Comparison of ENCODE assay signal across 25 cellular contexts in genomic region chr10:90192825-90193224, GRCh38.
A peak's percentile ranks its signal among the peaks of the same experiment; 100 is the strongest.
DNase-seq lines count a peak whose midpoint lies in the region; ATAC-seq and TF ChIP-seq lines count a peak whose summit lies in the region.
"Had no signal": no experiment of that assay in that cellular context is flagged by ENCODE, and none has a peak within 500 bp of the region (broad histone marks: within the 10 kb centered on the region; RNA-seq: fewer than 3 reads in every experiment).

No MANE protein-coding gene starts in this region.

- H3K4me3 ChIP-seq in SK-N-SH (ENCODE audit: low read depth in 2 of 2, low read length in 1 of 2) = no peak overlapping the region; a peak in 1 of 4 replicates
- no peak overlapping the region for H3K4me3 ChIP-seq in adipocyte (ENCODE audit: low read length)
- H3K4me3 ChIP-seq in fibroblast of villous mesenchyme (ENCODE audit: low read depth, low read length) = peak overlapping the region; percentile 37
- H3K4me3 ChIP-seq in smooth muscle cell = no peak overlapping the region
- H3K4me3 ChIP-seq: A549, BLaER1, GM12878 had no signal

- CTCF ChIA-PET in SK-N-SH (lab: Yijun Ruan, JAX) = no interaction called here

- 0% methylated on average over 1 of the region's 1 CpG for WGBS in SK-N-SH (ENCODE audit: low lambda C conversion rate)
- WGBS in smooth muscle cell (ENCODE audit: low lambda C conversion rate) = 47% methylated on average over 1 of the region's 1 CpG

- TF ChIP-seq RAD21 in SK-N-SH (IDR thresholded peaks at IDR 0.05; ENCODE audit: low read length) = no peak

- no peak for ATAC-seq in SK-N-SH treated with all-trans-retinoic acid at 6 μM for 48 hours
- no peak for ATAC-seq in HG03025 (IDR thresholded peaks at IDR 0.05; ENCODE audit: low FRiP score, unreplicated experiment)
- ATAC-seq: A549, GM12878 had no signal

- H3K27ac ChIP-seq in SK-N-SH (ENCODE audit: low read depth in 2 of 2, low read length in 1 of 2) = 0 out of 4 replicates have a peak overlapping the region, but pooled peaks of 1 of the 2 experiments have one; percentile 4
- H3K27ac ChIP-seq in smooth muscle cell (ENCODE audit: low read depth) = peak overlapping the region; percentile 41
- H3K27ac ChIP-seq: 22Rv1, A549, BLaER1 had no signal

- no peaks in the 10 kb centered on the region for H3K9me2 ChIP-seq in SK-N-SH

- H3F3A ChIP-seq in SK-N-SH (replicated peaks; ENCODE audit: insufficient read depth) (peaks cover 9% of the 10 kb centered on the region), smooth muscle cell (ENCODE audit: low read depth) (no peaks in the 10 kb centered on the region)

- H4K20me1 ChIP-seq in SK-N-SH (ENCODE audit: insufficient read depth) = no peaks in the 10 kb centered on the region; the same call in 1 of the 2 replicates
- no peaks in the 10 kb centered on the region for H4K20me1 ChIP-seq in smooth muscle cell (ENCODE audit: low read depth)
- H4K20me1 ChIP-seq: BLaER1 had no signal

- H3K9me3 ChIP-seq in SK-N-SH (no peaks in the 10 kb centered on the region), adipocyte (ENCODE audit: control insufficient read depth, low read length) (no peaks in the 10 kb centered on the region), smooth muscle cell (replicated peaks; ENCODE audit: low read depth) (no peaks in the 10 kb centered on the region)
- H3K9me3 ChIP-seq: A549, BE2C, BLaER1 had no signal

- no peak for TF ChIP-seq CTCF in SK-N-SH (IDR thresholded peaks at IDR 0.05)
- TF ChIP-seq CTCF in fibroblast of villous mesenchyme (IDR thresholded peaks at IDR 0.05; ENCODE audit: insufficient read depth, low read depth, low read length) = no peak
- no peak for TF ChIP-seq CTCF in smooth muscle cell (IDR thresholded peaks at IDR 0.05; ENCODE audit: borderline replicate concordance, insufficient read depth, poor library complexity, severe bottlenecking)

- H3K36me3 ChIP-seq in SK-N-SH (replicated peaks in 1 of 2; ENCODE audit: control insufficient read depth in 1 of 2, insufficient read depth in 2 of 2, low read length in 1 of 2) (no peaks in the 10 kb centered on the region), adipocyte (ENCODE audit: control insufficient read depth, insufficient read depth, low read length, severe bottlenecking) (no peaks in the 10 kb centered on the region), smooth muscle cell (ENCODE audit: low read depth) (no peaks in the 10 kb centered on the region)
- H3K36me3 ChIP-seq: BE2C, BLaER1 had no signal

- H3K27me3 ChIP-seq in SK-N-SH (ENCODE audit: insufficient read depth) = no peaks in the 10 kb centered on the region; the same call in 1 of the 2 replicates
- H3K27me3 ChIP-seq in adipocyte (replicated peaks; ENCODE audit: control insufficient read depth, insufficient read depth, low read length) = no peaks in the 10 kb centered on the region
- no peaks in the 10 kb centered on the region for H3K27me3 ChIP-seq in smooth muscle cell (ENCODE audit: low read depth)
- H3K27me3 ChIP-seq: BE2C, BLaER1 had no signal

- H3K4me2 ChIP-seq in SK-N-SH (no peak overlapping the region), smooth muscle cell (peak overlapping the region; percentile 18)
- H3K4me2 ChIP-seq: A549, BLaER1 had no signal

- POLR2A ChIA-PET in SK-N-SH (lab: Yijun Ruan, JAX) = no interaction called here

- DNase-seq in SK-N-SH (no peak), adipocyte (ENCODE audit: low read depth) (peak; percentile 24), fibroblast of villous mesenchyme (ENCODE audit: low read depth) (no peak), smooth muscle cell (lab: John Stamatoyannopoulos, UW; ENCODE audit: unreplicated experiment) (no peak), NCI-H1048 (lab: John Stamatoyannopoulos, UW) (no peak)
- no peak for DNase-seq in activated T-cell treated with anti-CD3 and anti-CD28 coated beads, Interleukin-2, amount 50 U/mL, for 48 hours
- DNase-seq: ACHN; BE2C; C1 segment of cervical spinal cord; CD4-positive, alpha-beta memory T cell; CD4-positive, CD25-positive, alpha-beta regulatory T cell; CD8-positive, alpha-beta memory T cell; COR-L47; DMS 273 treated with DMSO at 0.1 percent for 48 hours; DMS153; DMS53; DMS79; DND-41; GDM1 had no signal

- no peaks in the 10 kb centered on the region; a peak in 1 of 4 replicates for H3K4me1 ChIP-seq in SK-N-SH (ENCODE audit: control insufficient read depth in 1 of 2, insufficient read depth in 2 of 2, low read depth in 1 of 2, low read length in 1 of 2)
- H3K4me1 ChIP-seq in adipocyte (ENCODE audit: control insufficient read depth, insufficient read depth, low read length) = peaks cover 28% of the 10 kb centered on the region
- H3K4me1 ChIP-seq in smooth muscle cell (ENCODE audit: low read depth) = no peaks in the 10 kb centered on the region
- H3K4me1 ChIP-seq: A549, BE2C, BLaER1 had no signal

- no peak overlapping the region for H3K9ac ChIP-seq in SK-N-SH
- H3K9ac ChIP-seq in adipocyte (ENCODE audit: low read length) = no peak overlapping the region
- no peak overlapping the region for H3K9ac ChIP-seq in smooth muscle cell (ENCODE audit: low read depth)
- H3K9ac ChIP-seq: BLaER1 had no signal

- no peak for TF ChIP-seq EP300 in SK-N-SH (IDR thresholded peaks at IDR 0.05; ENCODE audit: borderline replicate concordance in 1 of 2, low read depth in 1 of 2, low read length in 1 of 2)

- H3K79me2 ChIP-seq in SK-N-SH (ENCODE audit: insufficient read depth) = no peaks in the 10 kb centered on the region
- H3K79me2 ChIP-seq in smooth muscle cell (ENCODE audit: low read depth) = no peaks in the 10 kb centered on the region

- H2AFZ ChIP-seq in SK-N-SH (ENCODE audit: low read depth) (no peak overlapping the region), smooth muscle cell (ENCODE audit: low read depth) (no peak overlapping the region)

TF ChIP-seq in SK-N-SH treated with all-trans-retinoic acid at 6 μM for 48 hours, 23 proteins besides CTCF, POLR2A, EP300 and RAD21 (continues in another document):
- TF ChIP-seq CREB5 (CRISPR knock-in tag; IDR thresholded peaks at IDR 0.05; ENCODE audit: low read depth) (0 out of 2 replicates have a peak, but pooled peaks have one; percentile 20), POU6F1 (CRISPR knock-in tag; IDR thresholded peaks at IDR 0.05; ENCODE audit: borderline replicate concordance, low read depth) (no peak; the same call in 1 of the 2 replicates), ZNF8 (CRISPR knock-in tag; IDR thresholded peaks at IDR 0.05) (no peak), ZNF565 (CRISPR knock-in tag; conservative IDR thresholded peaks at IDR 0.05; ENCODE audit: low read depth) (no peak), OSR1 (CRISPR knock-in tag; IDR thresholded peaks at IDR 0.05) (no peak)

TF ChIP-seq in SK-N-SH, 30 proteins besides CTCF, POLR2A, EP300 and RAD21:
- TF ChIP-seq PBX3 (IDR thresholded peaks at IDR 0.05) (no peak), GATA2 (CRISPR knock-in tag; IDR thresholded peaks at IDR 0.05) (no peak), FOXJ3 (CRISPR knock-in tag; IDR thresholded peaks at IDR 0.05) (no peak), USF2 (IDR thresholded peaks at IDR 0.05; ENCODE audit: borderline replicate concordance, low read depth, low read length) (no peak)
